Comparison of ENCODE assay signal across 9 cellular contexts in the genomic region with DNA sequence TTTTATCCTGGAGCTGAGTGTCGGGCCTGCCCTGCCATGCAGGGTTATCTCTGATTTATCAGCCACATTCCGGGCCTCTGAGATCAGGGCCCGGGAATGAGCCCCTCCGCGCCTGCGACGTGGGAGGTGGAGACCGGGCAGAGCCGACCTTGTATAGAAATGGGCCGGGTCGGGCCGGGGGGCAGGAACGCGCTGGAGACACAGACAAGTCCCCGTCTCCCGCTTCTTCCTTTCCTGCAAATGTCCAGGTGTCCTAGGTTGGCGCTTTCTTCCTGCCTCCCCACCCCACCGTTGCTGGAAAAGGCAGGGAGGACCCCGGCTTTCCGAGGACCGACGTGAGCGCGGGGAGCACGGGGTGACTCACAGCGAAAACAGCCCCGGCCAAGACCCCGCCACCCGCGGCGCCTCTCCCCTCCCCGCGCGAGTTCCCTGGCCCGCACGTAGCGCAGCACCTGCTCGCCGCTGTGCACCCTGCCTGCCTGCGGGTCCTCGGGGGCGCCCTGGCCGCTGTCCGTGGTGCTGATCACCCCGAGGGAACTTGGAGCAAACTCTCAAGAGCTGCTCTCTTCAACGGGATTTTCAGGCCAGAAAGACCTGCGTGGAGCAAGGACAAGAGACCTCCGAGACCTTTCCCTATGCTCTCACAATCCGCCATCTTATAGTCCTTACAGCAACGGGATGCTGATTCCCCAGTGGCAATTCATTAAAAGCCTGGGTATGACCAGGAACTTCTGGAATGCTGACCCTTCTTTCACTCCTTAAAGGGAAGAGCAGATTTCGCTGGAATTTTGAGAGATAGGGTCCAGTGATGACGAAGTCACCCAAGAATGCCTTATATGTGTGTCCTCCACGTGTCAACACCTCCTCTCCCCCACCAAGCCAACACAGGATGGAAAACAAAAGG. TPM values are rescaled to one million over a fixed set of nuclear protein-coding genes. Genes with fewer than 3 reads are reported as not detected.
DNase-seq lines count a peak whose midpoint lies in the region; ATAC-seq, FAIRE-seq and TF ChIP-seq lines count a peak whose summit lies in the region.
"Had no signal": no experiment of that assay in that cellular context is flagged by ENCODE, and none has a peak within 500 bp of the region (broad histone marks: within the 10 kb centered on the region; RNA-seq: fewer than 3 reads in every experiment).

No MANE protein-coding gene starts in this region.

- H3K9me3 ChIP-seq in pancreas = no peaks in the 10 kb centered on the region

- ATAC-seq in pancreas (peak; percentile 75 to 99 (median 94)), HG03342 (IDR thresholded peaks at IDR 0.05; ENCODE audit: unreplicated experiment) (no peak), GM21529 (IDR thresholded peaks at IDR 0.05; ENCODE audit: unreplicated experiment) (no peak)

- no peaks in the 10 kb centered on the region for H3K36me3 ChIP-seq in pancreas

- intact Hi-C loops in pancreas (cut with DNase I) = no loop called here

- H3K4me1 ChIP-seq in pancreas = no peaks in the 10 kb centered on the region

- H3K27me3 ChIP-seq in pancreas = peaks cover 0 to 22% (median 3%) of the 10 kb centered on the region in 4 donors

- WGBS in pancreas, 2 donors = 2% methylated on average over 53 of the region's 53 CpGs

- H3K27ac ChIP-seq in pancreas = no peak overlapping the region

- FAIRE-seq in pancreas (lab: Jason Lieb, UNC) = no peak

- DNase-seq in GM03348 (ENCODE audit: low spot score) = peak; percentile 83
- peak; percentile 25 for DNase-seq in NCI-H146 treated with DMSO at 0.1 percent for 48 hours (lab: John Stamatoyannopoulos, UW; ENCODE audit: unreplicated experiment)
- peak; percentile 33 for DNase-seq in activated CD8-positive, alpha-beta memory T cell treated with anti-CD3 and anti-CD28 coated beads, Interleukin-2, amount 50 U/mL, for 24 hours (ENCODE audit: extremely low read depth)
- peak; percentile 37 for DNase-seq in fibroblast of peridontal ligament (ENCODE audit: extremely low read depth)
- peak; percentile 39 to 90 (median 74) for DNase-seq in pancreas
- no peak for DNase-seq in COR-L47 (lab: John Stamatoyannopoulos, UW)

- H3K4me3 ChIP-seq in pancreas = peak overlapping the region in 1 of 4 donors; percentile 13

- TF ChIP-seq CTCF in pancreas (IDR thresholded peaks at IDR 0.05) = peak in 2 of 4 donors; percentile 20

RNA-seq across cellular contexts. Expression of a gene that starts 0.5 kb away (rescaled TPM):
- 1 to 10 TPM in 1 of 6 donors, under 1 TPM in 2, not detected in 3; 0.28 to 1.5 (median 0.31) TPM for total RNA-seq in pancreas
- 1 to 10 TPM in 1 of 2 donors, under 1 TPM in 1; 0.95 to 1.6 TPM for polyA plus RNA-seq in pancreas
- total RNA-seq: T-helper 1 cell treated with Interleukin-12 subunit alpha and Interleukin-12 subunit beta and Interleukin-4 antibody, amounts not matched to agents 30 ng/mL and 1 ng/mL, for 36 hours had no signal

RNA-seq across cellular contexts. Expression of a gene that starts 11.6 kb away (rescaled TPM):
- under 1 TPM in 1 of 6 donors, not detected in 5; 0.24 TPM for total RNA-seq in pancreas
- 1 to 10 TPM in 1 of 2 donors, under 1 TPM in 1; 0.28 to 1.3 TPM for polyA plus RNA-seq in pancreas
- total RNA-seq: T-helper 1 cell treated with Interleukin-12 subunit alpha and Interleukin-12 subunit beta and Interleukin-4 antibody, amounts not matched to agents 30 ng/mL and 1 ng/mL, for 36 hours had no signal

RNA-seq across cellular contexts. Expression of a gene that starts 53.2 kb away (rescaled TPM):
- total RNA-seq in pancreas = 10 to 100 TPM in 1 of 6 donors, 1 to 10 TPM in 5; 4.3 to 12.3 (median 6.0) TPM
- polyA plus RNA-seq in pancreas = 10 to 100 TPM; 13.6 to 16.8 TPM

RNA-seq across cellular contexts. Expression of a gene that starts 53.5 kb away (rescaled TPM):
- total RNA-seq in pancreas = 10 to 100 TPM; 12.7 to 18.2 (median 15.6) TPM
- polyA plus RNA-seq in pancreas = 10 to 100 TPM in 1 of 2 donors, 1 to 10 TPM in 1; 9.6 to 19.1 TPM

Comparison
In these comparisons a context has a peak if more than half of its experiments do, and no peak if none do; other contexts are left out.
1. ATAC-seq: peak in pancreas (4 of 4); none in HG03342 (single experiment) and GM21529 (single experiment).